In genomic region chr6:129663531-129663930, GRCh38 we compare ENCODE assay signal across 1 cellular context.
TF ChIP-seq lines count a peak whose summit lies in the region.

No MANE protein-coding gene starts in this region.

TF ChIP-seq in K562, 482 proteins besides CTCF, POLR2A, EP300 and RAD21 (continued from another document):
- TF ChIP-seq PBX2 (CRISPR knock-in tag; IDR thresholded peaks at IDR 0.05; ENCODE audit: low read depth) (no peak), PBX2 (tag; conservative IDR thresholded peaks at IDR 0.05; ENCODE audit: low read depth) (0 out of 2 replicates have a peak, but pooled peaks have one; percentile 4), ARHGAP35 (IDR thresholded peaks at IDR 0.05; ENCODE audit: partially characterized antibody) (no peak), RFX7 (CRISPR knock-in tag; IDR thresholded peaks at IDR 0.05) (no peak)
